ENCODE assay signal across 25 cellular contexts in genomic region chr5:135747824-135748223, GRCh38.
"Had no signal": no experiment of that assay in that cellular context is flagged by ENCODE, and none has a peak within 500 bp of the region (broad histone marks: within the 10 kb centered on the region; RNA-seq: fewer than 3 reads in every experiment).

No MANE protein-coding gene starts in this region.

- H3K36me3 ChIP-seq: ascending aorta, Peyer's patch, SJCRH30 had no signal

- H3K4me3 Mint-ChIP-seq: activated CD8-positive, alpha-beta T cell treated with anti-CD3 and anti-CD28 coated beads for 36 hours; activated naive CD4-positive, alpha-beta T cell treated with anti-CD3 and anti-CD28 coated beads, Interleukin-2, amount 50 U/mL, for 24 hours; activated T-cell treated with anti-CD3 and anti-CD28 coated beads, Interleukin-2, amount 50 U/mL, for 72 hours; central memory CD8-positive, alpha-beta T cell had no signal

- H3K27ac Mint-ChIP-seq: activated CD8-positive, alpha-beta T cell treated with anti-CD3 and anti-CD28 coated beads for 36 hours; activated naive CD4-positive, alpha-beta T cell treated with anti-CD3 and anti-CD28 coated beads, Interleukin-2, amount 50 U/mL, for 24 hours; activated T-cell treated with anti-CD3 and anti-CD28 coated beads, Interleukin-2, amount 50 U/mL, for 72 hours had no signal

- H3K27ac ChIP-seq: ascending aorta, body of pancreas, Peyer's patch, RWPE1, SJCRH30 had no signal

- DNase-seq: activated CD4-positive, alpha-beta T cell treated with anti-CD3 and anti-CD28 coated beads for 4 hours; activated CD8-positive, alpha-beta memory T cell treated with anti-CD3 and anti-CD28 coated beads, Interleukin-2, amount 50 U/mL, for 4 hours; activated CD8-positive, alpha-beta T cell treated with anti-CD3 and anti-CD28 coated beads for 36 hours; activated T-cell treated with anti-CD3 and anti-CD28 coated beads, Interleukin-2, amount 50 U/mL, for 72 hours; amniotic stem cell; body of pancreas; Karpas-422; NCI-H1105 treated with DMSO at 0.1 percent for 48 hours; NCI-H1436 treated with DMSO at 0.1 percent for 48 hours; NCI-H187; NCI-H2081; NCI-H2227 treated with DMSO at 0.1 percent for 48 hours; NCI-H446 treated with DMSO at 0.1 percent for 48 hours; NCI-H526 treated with DMSO at 0.1 percent for 48 hours; Peyer's patch; Right ventricle myocardium superior; SJCRH30; SK-N-SH; T-helper 1 cell had no signal

- H3K4me3 ChIP-seq: ascending aorta, body of pancreas, K562, Peyer's patch, SJCRH30 had no signal

- H3K36me3 Mint-ChIP-seq: activated naive CD4-positive, alpha-beta T cell treated with anti-CD3 and anti-CD28 coated beads, Interleukin-2, amount 50 U/mL, for 24 hours had no signal

- H3K9me3 Mint-ChIP-seq: activated naive CD4-positive, alpha-beta T cell treated with anti-CD3 and anti-CD28 coated beads, Interleukin-2, amount 50 U/mL, for 24 hours had no signal

- H3K9me3 ChIP-seq: ascending aorta, Peyer's patch, SJCRH30, SK-N-SH had no signal

- ATAC-seq: activated CD4-positive, CD25-positive, alpha-beta regulatory T cell treated with anti-CD3 and anti-CD28 coated beads, Interleukin-2, amount 50 U/mL, for 24 hours; activated CD8-positive, alpha-beta T cell treated with anti-CD3 and anti-CD28 coated beads for 36 hours; activated T-cell treated with anti-CD3 and anti-CD28 coated beads, Interleukin-2, amount 50 U/mL, for 72 hours; body of pancreas; K562 had no signal

- H3K4me1 Mint-ChIP-seq: activated naive CD4-positive, alpha-beta T cell treated with anti-CD3 and anti-CD28 coated beads, Interleukin-2, amount 50 U/mL, for 24 hours; central memory CD8-positive, alpha-beta T cell had no signal

- H3K27me3 ChIP-seq: ascending aorta, body of pancreas, Peyer's patch, SJCRH30 had no signal
